12 cellular contexts compared by ENCODE assay signal in genomic region chr11:118084247-118084646, GRCh38. TPM values are rescaled to one million over a fixed set of nuclear protein-coding genes. Genes with fewer than 3 reads are reported as not detected.
DNase-seq lines count a peak whose midpoint lies in the region; ATAC-seq, FAIRE-seq and TF ChIP-seq lines count a peak whose summit lies in the region.
"Had no signal": no experiment of that assay in that cellular context is flagged by ENCODE, and none has a peak within 500 bp of the region (broad histone marks: within the 10 kb centered on the region; RNA-seq: fewer than 3 reads in every experiment).

No MANE protein-coding gene starts in this region.

- no peak for FAIRE-seq in bronchial epithelial cell (lab: Jason Lieb, UNC)
- FAIRE-seq: A549 had no signal

- H3K27ac ChIP-seq in lower lobe of right lung (no peak overlapping the region), upper lobe of right lung (no peak overlapping the region)
- H3K27ac ChIP-seq: A549, foreskin keratinocyte had no signal

- H3K9me3 ChIP-seq in lower lobe of right lung (peaks cover 10% of the 10 kb centered on the region), upper lobe of right lung (no peaks in the 10 kb centered on the region)

- no peak for DNase-seq in Right ventricle myocardium inferior (ENCODE audit: missing footprints)
- DNase-seq in cardiac septum (ENCODE audit: low spot score), result no peak
- DNase-seq in bronchial epithelial cell (ENCODE audit: low read depth), result peak; percentile 83
- DNase-seq in lower lobe of right lung, result no peak
- DNase-seq in upper lobe of right lung, result no peak
- no peak for DNase-seq in activated CD8-positive, alpha-beta memory T cell treated with anti-CD3 and anti-CD28 coated beads, Interleukin-2, amount 50 U/mL, for 48 hours
- no peak for DNase-seq in stimulated activated CD4-positive, alpha-beta T cell treated with anti-CD3 and anti-CD28 coated beads, Interleukin-15, amount 100 ng/mL, for 24 hours
- DNase-seq in NCI-H2029 (lab: John Stamatoyannopoulos, UW), result no peak
- DNase-seq: stimulated activated CD4-positive, alpha-beta T cell treated with anti-CD3 and anti-CD28 coated beads, Interleukin-2, amount 100 ng/mL, for 48 hours had no signal

- no peak overlapping the region for H3K4me3 ChIP-seq in bronchial epithelial cell (ENCODE audit: low read depth, low read length)
- H3K4me3 ChIP-seq in lower lobe of right lung, result no peak overlapping the region
- H3K4me3 ChIP-seq in upper lobe of right lung, result no peak overlapping the region
- H3K4me3 ChIP-seq: A549 had no signal

- H3K27me3 ChIP-seq in bronchial epithelial cell (ENCODE audit: control insufficient read depth, insufficient read depth, low read length) (no peaks in the 10 kb centered on the region), lower lobe of right lung (ENCODE audit: low read depth) (peaks cover 3% of the 10 kb centered on the region), upper lobe of right lung (no peaks in the 10 kb centered on the region)
- H3K27me3 ChIP-seq: foreskin keratinocyte had no signal

- no peak for TF ChIP-seq CTCF in bronchial epithelial cell (IDR thresholded peaks at IDR 0.05; ENCODE audit: insufficient read depth, low read length, severe bottlenecking)
- no peak for TF ChIP-seq CTCF in lower lobe of right lung (IDR thresholded peaks at IDR 0.05)
- no peak for TF ChIP-seq CTCF in upper lobe of right lung (IDR thresholded peaks at IDR 0.05)

- peaks cover 14% of the 10 kb centered on the region for H3K4me1 ChIP-seq in lower lobe of right lung
- peaks cover 10% of the 10 kb centered on the region for H3K4me1 ChIP-seq in upper lobe of right lung
- H3K4me1 ChIP-seq: A549, foreskin keratinocyte had no signal

- peak; percentile 69 for ATAC-seq in Right ventricle myocardium inferior
- ATAC-seq in lower lobe of right lung, result peak; percentile 67 to 74
- peak; percentile 75 for ATAC-seq in upper lobe of right lung
- ATAC-seq: A549, foreskin keratinocyte had no signal

- H3K36me3 ChIP-seq in bronchial epithelial cell (ENCODE audit: control insufficient read depth, insufficient read depth, low read length) (no peaks in the 10 kb centered on the region), lower lobe of right lung (no peaks in the 10 kb centered on the region), upper lobe of right lung (no peaks in the 10 kb centered on the region)

- intact Hi-C loops in Right ventricle myocardium inferior (cut with DNase I), result no loop called here
- intact Hi-C loops in cardiac septum (cut with DNase I), result no loop called here
- intact Hi-C loops in lower lobe of right lung (cut with DNase I), result no loop called here
- intact Hi-C loops in upper lobe of right lung (cut with DNase I), result no loop called here

RNA-seq across cellular contexts. Expression of gene SMIM35, which starts 2.5 kb away (rescaled TPM):
- total RNA-seq in Right ventricle myocardium inferior (not detected), cardiac septum (not detected), bronchial epithelial cell (not detected in 2 replicates), lower lobe of right lung (not detected), upper lobe of right lung (not detected)
- total RNA-seq: foreskin keratinocyte, temporal lobe had no signal

RNA-seq across cellular contexts. Expression of gene TMPRSS4, which starts 7.4 kb away (rescaled TPM):
- total RNA-seq in Right ventricle myocardium inferior (not detected), cardiac septum (0.32 TPM), bronchial epithelial cell (42.4 and 202 TPM in 2 replicates), lower lobe of right lung (7.9 TPM), upper lobe of right lung (3.0 TPM)
